ENCODE assay signal across 19 cellular contexts in genomic region chrX:16804923-16805464, GRCh38. TPM values are rescaled to one million over a fixed set of nuclear protein-coding genes. Genes with fewer than 3 reads are reported as not detected.
DNase-seq lines count a peak whose midpoint lies in the region; ATAC-seq and TF ChIP-seq lines count a peak whose summit lies in the region.
"Had no signal": no experiment of that assay in that cellular context is flagged by ENCODE, and none has a peak within 500 bp of the region (broad histone marks: within the 10 kb centered on the region; RNA-seq: fewer than 3 reads in every experiment).

No MANE protein-coding gene starts in this region.

- peak; percentile 81 for ATAC-seq in GM18502 (IDR thresholded peaks at IDR 0.05; ENCODE audit: poor library complexity, unreplicated experiment)
- peak; percentile 74 for ATAC-seq in GM21717 (IDR thresholded peaks at IDR 0.05; ENCODE audit: unreplicated experiment)
- peak; percentile 75 for ATAC-seq in HG03095 (IDR thresholded peaks at IDR 0.05; ENCODE audit: unreplicated experiment)
- ATAC-seq: gastroesophageal sphincter had no signal

- TF ChIP-seq POLR2A in Raji (IDR thresholded peaks at IDR 0.05; ENCODE audit: insufficient read depth, low read depth, low read length), result 0 out of 2 replicates have a peak, but pooled peaks have one; percentile 8
- no peak for TF ChIP-seq POLR2A in erythroblast (IDR thresholded peaks at IDR 0.05; ENCODE audit: low read length)

- intact Hi-C loops in posterior cingulate gyrus (cut with DNase I), result no loop called here

- no peak for DNase-seq in iPS-NIHi11 (ENCODE audit: low spot score)
- DNase-seq in posterior cingulate gyrus, result no peak
- DNase-seq in erythroblast (lab: John Stamatoyannopoulos, UW), result no peak
- DNase-seq in mucosa of gallbladder (ENCODE audit: low spot score), result no peak
- DNase-seq: ACHN; activated naive CD8-positive, alpha-beta T cell treated with anti-CD3 and anti-CD28 coated beads, Interleukin-2, amount 10 ng/mL, durations not matched to agents 7 days and 5 days; CD4-positive, CD25-positive, alpha-beta regulatory T cell; DMS53; H7; naive B cell; NCI-H1436 treated with DMSO at 0.1 percent for 48 hours; NCI-H2227 treated with DMSO at 0.1 percent for 48 hours; NK-92 treated with Interleukin-12 subunit alpha and Interleukin-12 subunit beta, amount 100 ng/mL, for 24 hours; substantia nigra had no signal

RNA-seq across cellular contexts. Expression of gene TXLNG, which starts 18.7 kb away (rescaled TPM):
- total RNA-seq in mucosa of gallbladder, result 11.6 TPM
